ENCODE assay signal across 19 cellular contexts in the genomic region with DNA sequence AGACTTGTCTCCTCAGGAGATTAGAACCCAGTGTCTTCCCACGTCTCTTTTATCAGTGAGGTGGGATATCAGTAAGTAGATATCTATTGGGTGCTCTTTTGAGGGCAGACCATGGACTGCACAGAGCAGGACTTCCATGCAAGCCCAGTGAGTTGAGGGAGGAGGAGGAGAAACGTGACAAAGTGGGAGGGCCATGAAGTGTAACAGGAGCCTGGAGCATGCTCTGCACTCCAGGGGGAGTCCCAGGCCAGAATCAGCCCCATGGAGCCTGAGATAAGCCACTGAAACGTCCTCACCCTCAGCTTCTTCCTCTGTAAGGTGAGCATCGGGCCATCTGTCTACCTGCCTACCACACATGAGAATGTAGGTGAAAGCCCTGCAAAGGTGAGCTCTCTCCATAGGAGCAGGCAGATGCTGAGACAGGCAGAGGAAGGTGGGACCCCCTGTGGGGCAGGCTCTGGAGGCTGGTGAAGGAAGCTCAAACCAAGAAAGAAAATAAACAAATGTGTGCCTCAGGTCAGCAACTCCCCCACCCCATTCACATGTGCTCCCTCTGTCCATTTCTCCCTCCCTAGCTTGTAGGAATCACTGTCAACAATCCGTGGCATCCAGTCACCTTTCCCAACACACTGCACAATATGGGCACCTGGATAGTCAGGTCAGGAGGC.
DNase-seq lines count a peak whose midpoint lies in the region; ATAC-seq and TF ChIP-seq lines count a peak whose summit lies in the region.
"Had no signal": no experiment of that assay in that cellular context is flagged by ENCODE, and none has a peak within 500 bp of the region (broad histone marks: within the 10 kb centered on the region; RNA-seq: fewer than 3 reads in every experiment).

No MANE protein-coding gene starts in this region.

- ATAC-seq in GM21360 (IDR thresholded peaks at IDR 0.05; ENCODE audit: unreplicated experiment): peak; percentile 34
- ATAC-seq: sciatic nerve had no signal

- DNase-seq in NCI-H2171 (lab: John Stamatoyannopoulos, UW) (peak; percentile 13), iPS-NIHi7 (ENCODE audit: extremely low spot score) (peak; percentile 75), NCI-H526 (lab: John Stamatoyannopoulos, UW) (no peak), OCI-M2 (lab: John Stamatoyannopoulos, UW; ENCODE audit: unreplicated experiment) (no peak), UCSD-AML1 (lab: John Stamatoyannopoulos, UW; ENCODE audit: unreplicated experiment) (no peak)
- no peak for DNase-seq in activated CD4-positive, alpha-beta T cell treated with anti-CD3 and anti-CD28 coated beads, Interleukin-2, amount 50 U/mL, for 48 hours
- DNase-seq: activated CD4-positive, CD25-positive, alpha-beta regulatory T cell; activated CD8-positive, alpha-beta memory T cell treated with anti-CD3 and anti-CD28 coated beads, Interleukin-2, amount 50 U/mL, for 48 hours; activated naive CD4-positive, alpha-beta T cell treated with Interleukin-2 at 50 U/mL for 16 hours; BE2C; erythroblast; HFFc6; islet precursor cell; NCI-H1694 treated with DMSO at 0.1 percent for 48 hours; NCI-H524 treated with DMSO at 0.1 percent for 48 hours; stimulated activated CD4-positive, alpha-beta T cell treated with anti-CD3 and anti-CD28 coated beads, Interleukin-2, amount 100 ng/mL, for 48 hours had no signal

- peak; percentile 7 for TF ChIP-seq CTCF in GM12873 (IDR thresholded peaks at IDR 0.05; ENCODE audit: insufficient read depth, low read depth, low read length, missing control alignments)

Comparison
In these comparisons a context has a peak if more than half of its experiments do, and no peak if none do; other contexts are left out.
1. DNase-seq: peak in NCI-H2171 (single experiment) and iPS-NIHi7 (single experiment); none in NCI-H526 (0 of 2), OCI-M2 (single experiment), activated CD4-positive, alpha-beta T cell treated with anti-CD3 and anti-CD28 coated beads, Interleukin-2, amount 50 U/mL, for 48 hours (0 of 2) and UCSD-AML1 (single experiment).